In genomic region chr1:59776960-59777852, GRCh38 we compare ENCODE assay signal across 14 cellular contexts. TPM values are rescaled to one million over a fixed set of nuclear protein-coding genes. Genes with fewer than 3 reads are reported as not detected.
DNase-seq lines count a peak whose midpoint lies in the region; ATAC-seq and TF ChIP-seq lines count a peak whose summit lies in the region.
"Had no signal": no experiment of that assay in that cellular context is flagged by ENCODE, and none has a peak within 500 bp of the region (broad histone marks: within the 10 kb centered on the region; RNA-seq: fewer than 3 reads in every experiment).

No MANE protein-coding gene starts in this region.

- BruUV-seq in OCI-LY7 (replicated peaks; lab: Mats Ljungman, UMichigan) = no TSS peak

- H3K27ac ChIP-seq in C4-2B = no peak overlapping the region
- H3K27ac ChIP-seq in mesendoderm (ENCODE audit: low read depth, low read length) = no peak overlapping the region
- no peak overlapping the region for H3K27ac ChIP-seq in OCI-LY7 (ENCODE audit: low read depth, low read length, poor library complexity, severe bottlenecking)
- H3K27ac ChIP-seq: psoas muscle, RWPE1 had no signal

- H3K9me2 ChIP-seq in OCI-LY7 (ENCODE audit: insufficient read depth, low read length) = no peaks in the 10 kb centered on the region

- CTCF ChIA-PET in OCI-LY7 (lab: Charles Lee; ENCODE audit: unreplicated experiment) = no interaction called here

- DNase-seq in HS-5 (ENCODE audit: low read depth) (peak; percentile 29), cardiac fibroblast (ENCODE audit: low read depth in 2 of 2) (peak; percentile 43 to 48), mesendoderm (peak; percentile 41), OCI-LY7 (ENCODE audit: low spot score) (no peak), cerebellar nuclear complex (lab: John Stamatoyannopoulos, UW) (no peak), GM20000 (ENCODE audit: low spot score) (no peak)
- DNase-seq: activated naive CD8-positive, alpha-beta T cell treated with anti-CD3 and anti-CD28 coated beads for 36 hours; effector CD8-positive, alpha-beta T cell; midbrain; psoas muscle; stimulated activated CD4-positive, alpha-beta T cell treated with anti-CD3 and anti-CD28 coated beads, Interleukin-4, amount 100 ng/mL, for 24 hours had no signal

- no CpG with 5 or more reads among the region's 7 CpGs for WGBS in mesendoderm (ENCODE audit: extremely low coverage, insufficient coverage, low lambda C conversion rate)

- H3K27me3 ChIP-seq in mesendoderm (ENCODE audit: insufficient read depth, low read length, poor library complexity) = no peaks in the 10 kb centered on the region

- H3K9ac ChIP-seq in mesendoderm (ENCODE audit: low read length) = no peak overlapping the region

- no peaks in the 10 kb centered on the region for H3K79me1 ChIP-seq in mesendoderm (ENCODE audit: low read length)

- no peaks in the 10 kb centered on the region for H4K20me1 ChIP-seq in OCI-LY7 (ENCODE audit: insufficient read depth, low read length)

- H3K4me1 ChIP-seq in mesendoderm (ENCODE audit: control insufficient read depth, low read depth, low read length) (no peaks in the 10 kb centered on the region), OCI-LY7 (ENCODE audit: insufficient read depth, low read length, poor library complexity, severe bottlenecking) (no peaks in the 10 kb centered on the region)
- H3K4me1 ChIP-seq: psoas muscle had no signal

- no peaks in the 10 kb centered on the region for H3K9me3 ChIP-seq in OCI-LY7 (ENCODE audit: low read length)
- H3K9me3 ChIP-seq: psoas muscle had no signal

- H4K5ac ChIP-seq in mesendoderm (ENCODE audit: low read length) = no peak overlapping the region

- no peak overlapping the region for H3K23ac ChIP-seq in mesendoderm (ENCODE audit: low read length)

- H3K56ac ChIP-seq in mesendoderm (ENCODE audit: low read length) = no peak overlapping the region

- H2AFZ ChIP-seq in OCI-LY7 (ENCODE audit: low read length) = no peak overlapping the region

- no peaks in the 10 kb centered on the region for H3K36me3 ChIP-seq in mesendoderm (ENCODE audit: control insufficient read depth, insufficient read depth, low read length)
- H3K36me3 ChIP-seq in OCI-LY7 (ENCODE audit: insufficient read depth, low read length) = no peaks in the 10 kb centered on the region

- H3K4me2 ChIP-seq in mesendoderm (ENCODE audit: low read length) (no peak overlapping the region), OCI-LY7 (ENCODE audit: low read length) (no peak overlapping the region)

- TF ChIP-seq CTCF in C4-2B (conservative IDR thresholded peaks at IDR 0.05) (0 out of 2 replicates have a peak, but pooled peaks have one; percentile 5), cardiac fibroblast (IDR thresholded peaks at IDR 0.05; ENCODE audit: low read depth, low read length) (no peak), OCI-LY7 (conservative IDR thresholded peaks at IDR 0.05; ENCODE audit: low read length) (no peak), GM20000 (IDR thresholded peaks at IDR 0.05; ENCODE audit: extremely low read depth, missing control alignments) (no peak)

- intact Hi-C loops in OCI-LY7 (cut with micrococcal nuclease; ENCODE audit: unreplicated experiment) = no loop called here

- no peak overlapping the region for H3K4ac ChIP-seq in mesendoderm (ENCODE audit: low read depth, low read length)

- no peak overlapping the region for H2AK5ac ChIP-seq in mesendoderm (ENCODE audit: low read length)

- H2BK5ac ChIP-seq in mesendoderm (ENCODE audit: low read length) = no peak overlapping the region

- no peak overlapping the region for H3K4me3 ChIP-seq in cardiac fibroblast (replicated peaks in 1 of 2; ENCODE audit: low read depth in 2 of 2, low read length in 2 of 2)
- H3K4me3 ChIP-seq in mesendoderm (ENCODE audit: low read length) = no peak overlapping the region
- H3K4me3 ChIP-seq in OCI-LY7 (ENCODE audit: low read depth, low read length, poor library complexity, severe bottlenecking) = no peak overlapping the region
- H3K4me3 ChIP-seq: psoas muscle had no signal

- H3K18ac ChIP-seq in mesendoderm (ENCODE audit: low read length) = no peak overlapping the region

- H2BK15ac ChIP-seq in mesendoderm (replicated peaks; ENCODE audit: low read depth) = no peak overlapping the region

- POLR2A ChIA-PET in OCI-LY7 (lab: Charles Lee) = no interaction called here

- H3K79me2 ChIP-seq in mesendoderm (ENCODE audit: control insufficient read depth, insufficient read depth, low read length) = no peaks in the 10 kb centered on the region
- H3K79me2 ChIP-seq in OCI-LY7 (ENCODE audit: insufficient read depth, low read depth, low read length) = no peaks in the 10 kb centered on the region

- H4K8ac ChIP-seq in mesendoderm (ENCODE audit: low read depth, low read length) = no peak overlapping the region

- no peak overlapping the region for H2BK120ac ChIP-seq in mesendoderm (ENCODE audit: low read depth, low read length)

- ATAC-seq in HG02885 (IDR thresholded peaks at IDR 0.05; ENCODE audit: poor library complexity, unreplicated experiment) = no peak

RNA-seq across cellular contexts. Expression of gene HOOK1, which starts 37.5 kb away (rescaled TPM):
- polyA plus RNA-seq in mesendoderm (2013, experiment 1 of 2) = 12.0 TPM
- polyA plus RNA-seq in mesendoderm (2013, experiment 2 of 2) = 12.3 TPM
- not detected in 2 replicates for total RNA-seq in OCI-LY7 (2014; rRNA removed; shearing (Covaris generic))
- total RNA-seq in OCI-LY7 (2022) = not detected in 2 replicates

Comparison
In these comparisons a context has a peak if more than half of its experiments do, and no peak if none do; other contexts are left out.
1. DNase-seq: peak in HS-5 (single experiment), cardiac fibroblast (2 of 2) and mesendoderm (single experiment); none in OCI-LY7 (single experiment), cerebellar nuclear complex (0 of 2) and GM20000 (single experiment).